In genomic region chr5:147453901-147454814, GRCh38 we compare ENCODE assay signal across 2 cellular contexts.
TF ChIP-seq lines count a peak whose summit lies in the region.

No MANE protein-coding gene starts in this region.

TF ChIP-seq in HCT116, 20 proteins besides CTCF, POLR2A, EP300 and RAD21 (continued from another document):
- TF ChIP-seq ZNF274 (IDR thresholded peaks at IDR 0.05; ENCODE audit: low read depth, low read length), result no peak
- TF ChIP-seq EGR1 (IDR thresholded peaks at IDR 0.05; ENCODE audit: low read depth), result 0 out of 2 replicates have a peak, but pooled peaks have one; percentile 23
- peak; percentile 35 for TF ChIP-seq YY1 (IDR thresholded peaks at IDR 0.05; ENCODE audit: extremely low read depth, insufficient replicate concordance, low read depth, low read length)
- TF ChIP-seq TCF7L2 (IDR thresholded peaks at IDR 0.05; ENCODE audit: borderline replicate concordance, extremely low read depth, insufficient read depth, insufficient read length), result no peak
- TF ChIP-seq SP1 (IDR thresholded peaks at IDR 0.05; ENCODE audit: low read depth), result no peak
- no peak for TF ChIP-seq SRF (IDR thresholded peaks at IDR 0.05; ENCODE audit: low read depth)
TF ChIP-seq in HCT116: peak in this region for 2.

TF ChIP-seq in SK-N-SH, 30 proteins besides CTCF, POLR2A, EP300 and RAD21 (continued from another document):
- TF ChIP-seq POLR2AphosphoS5 (IDR thresholded peaks at IDR 0.05; ENCODE audit: low read depth, low read length) (0 out of 2 replicates have a peak, but pooled peaks have one; percentile 11), YY1 (IDR thresholded peaks at IDR 0.05; ENCODE audit: low read depth) (peak; percentile 54; the same call in 1 of the 2 replicates), SMC3 (IDR thresholded peaks at IDR 0.05; ENCODE audit: low read depth, low read length) (peak; percentile 89), RCOR1 (IDR thresholded peaks at IDR 0.05; ENCODE audit: low read length) (peak; percentile 39; the same call in 1 of the 2 replicates), ZBTB33 (IDR thresholded peaks at IDR 0.05; ENCODE audit: borderline replicate concordance, low read depth) (no peak), EZH2phosphoT487 (IDR thresholded peaks at IDR 0.05; ENCODE audit: borderline replicate concordance, low read depth) (no peak), MEF2A (IDR thresholded peaks at IDR 0.05; ENCODE audit: borderline replicate concordance, low read depth) (no peak), TCF12 (IDR thresholded peaks at IDR 0.05) (peak; percentile 28; the same call in 1 of the 2 replicates), RFX5 (IDR thresholded peaks at IDR 0.05; ENCODE audit: low read length) (no peak), NRF1 (IDR thresholded peaks at IDR 0.05; ENCODE audit: low read depth, low read length) (no peak), SIN3A (IDR thresholded peaks at IDR 0.05; ENCODE audit: borderline replicate concordance, low read depth, low read length) (no peak), PBX3 (IDR thresholded peaks at IDR 0.05) (0 out of 2 replicates have a peak, but pooled peaks have one; percentile 14), GABPA (IDR thresholded peaks at IDR 0.05; ENCODE audit: low read depth) (no peak; the same call in 1 of the 2 replicates), NFIC (IDR thresholded peaks at IDR 0.05; ENCODE audit: borderline replicate concordance) (no peak), RXRA (IDR thresholded peaks at IDR 0.05; ENCODE audit: borderline replicate concordance, low read depth) (peak; percentile 20; the same call in 1 of the 2 replicates), REST (IDR thresholded peaks at IDR 0.05; ENCODE audit: low read depth, low read length) (no peak), ELF1 (IDR thresholded peaks at IDR 0.05) (no peak), FOXM1 (IDR thresholded peaks at IDR 0.05; ENCODE audit: low read depth) (peak; percentile 64; the same call in 1 of the 2 replicates), USF1 (IDR thresholded peaks at IDR 0.05; ENCODE audit: borderline replicate concordance, low read depth) (no peak)
- TF ChIP-seq, protein P1, sequence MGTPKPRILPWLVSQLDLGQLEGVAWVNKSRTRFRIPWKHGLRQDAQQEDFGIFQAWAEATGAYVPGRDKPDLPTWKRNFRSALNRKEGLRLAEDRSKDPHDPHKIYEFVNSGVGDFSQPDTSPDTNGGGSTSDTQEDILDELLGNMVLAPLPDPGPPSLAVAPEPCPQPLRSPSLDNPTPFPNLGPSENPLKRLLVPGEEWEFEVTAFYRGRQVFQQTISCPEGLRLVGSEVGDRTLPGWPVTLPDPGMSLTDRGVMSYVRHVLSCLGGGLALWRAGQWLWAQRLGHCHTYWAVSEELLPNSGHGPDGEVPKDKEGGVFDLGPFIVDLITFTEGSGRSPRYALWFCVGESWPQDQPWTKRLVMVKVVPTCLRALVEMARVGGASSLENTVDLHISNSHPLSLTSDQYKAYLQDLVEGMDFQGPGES (IDR thresholded peaks at IDR 0.05; ENCODE audit: low read depth, low read length), result no peak
- TF ChIP-seq, protein P2, sequence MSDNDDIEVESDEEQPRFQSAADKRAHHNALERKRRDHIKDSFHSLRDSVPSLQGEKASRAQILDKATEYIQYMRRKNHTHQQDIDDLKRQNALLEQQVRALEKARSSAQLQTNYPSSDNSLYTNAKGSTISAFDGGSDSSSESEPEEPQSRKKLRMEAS (IDR thresholded peaks at IDR 0.05; ENCODE audit: low read depth), result peak; percentile 31; the same call in 1 of the 2 replicates
- TF ChIP-seq, protein P3, sequence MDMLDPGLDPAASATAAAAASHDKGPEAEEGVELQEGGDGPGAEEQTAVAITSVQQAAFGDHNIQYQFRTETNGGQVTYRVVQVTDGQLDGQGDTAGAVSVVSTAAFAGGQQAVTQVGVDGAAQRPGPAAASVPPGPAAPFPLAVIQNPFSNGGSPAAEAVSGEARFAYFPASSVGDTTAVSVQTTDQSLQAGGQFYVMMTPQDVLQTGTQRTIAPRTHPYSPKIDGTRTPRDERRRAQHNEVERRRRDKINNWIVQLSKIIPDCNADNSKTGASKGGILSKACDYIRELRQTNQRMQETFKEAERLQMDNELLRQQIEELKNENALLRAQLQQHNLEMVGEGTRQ (IDR thresholded peaks at IDR 0.05; ENCODE audit: borderline replicate concordance, low read depth, low read length), result no peak
